1 cellular context compared by ENCODE assay signal in genomic region chr14:54803926-54804719, GRCh38.
A peak's percentile ranks its signal among the peaks of the same experiment; 100 is the strongest.
TF ChIP-seq lines count a peak whose summit lies in the region.

No MANE protein-coding gene starts in this region.

TF ChIP-seq in HEK293, 187 proteins besides CTCF, POLR2A, EP300 and RAD21 (continued from another document):
- peak; percentile 53; the same call in 1 of the 2 replicates for TF ChIP-seq SCRT1 (tag by site-specific recombination; IDR thresholded peaks at IDR 0.05; ENCODE audit: borderline replicate concordance)
TF ChIP-seq in HEK293: peak in this region for 2.
